ENCODE assay signal across 8 cellular contexts in genomic region chr11:45771194-45771941, GRCh38. TPM values are rescaled to one million over a fixed set of nuclear protein-coding genes. Genes with fewer than 3 reads are reported as not detected.
A peak's percentile ranks its signal among the peaks of the same experiment; 100 is the strongest.
DNase-seq lines count a peak whose midpoint lies in the region; ATAC-seq and TF ChIP-seq lines count a peak whose summit lies in the region.

No MANE protein-coding gene starts in this region.

- ATAC-seq in HG02938 (IDR thresholded peaks at IDR 0.05; ENCODE audit: unreplicated experiment) = peak; percentile 64
- ATAC-seq in activated CD4-positive, CD25-positive, alpha-beta regulatory T cell treated with anti-CD3 and anti-CD28 coated beads, Interleukin-2, amount 50 U/mL, for 24 hours = peak; percentile 73 to 77
- peak; percentile 85 for ATAC-seq in left colon

- peak; percentile 92 for TF ChIP-seq CTCF in choroid plexus epithelial cell (conservative IDR thresholded peaks at IDR 0.05; ENCODE audit: low read depth, low read length)

- peak; percentile 36 to 61 for DNase-seq in NCI-H524 (lab: John Stamatoyannopoulos, UW)
- DNase-seq in NCI-H524 treated with DMSO at 0.1 percent for 48 hours (lab: John Stamatoyannopoulos, UW) = no peak
- peak; percentile 71 for DNase-seq in NCI-H2029 treated with DMSO at 0.1 percent for 48 hours (lab: John Stamatoyannopoulos, UW)
- DNase-seq in choroid plexus epithelial cell (ENCODE audit: low read depth) = peak; percentile 65
- peak; percentile 37 to 79 for DNase-seq in left colon
- DNase-seq in stimulated activated CD4-positive, alpha-beta T cell treated with anti-CD3 and anti-CD28 coated beads, Interleukin-1b, Interleukin-23, amount 100 ng/mL, for 4 hours (ENCODE audit: low read depth in 2 of 2) = peak; percentile 65

- H3K4me3 ChIP-seq in choroid plexus epithelial cell (ENCODE audit: low read depth, low read length) = peak overlapping the region; percentile 56

- intact Hi-C loops in left colon (cut with DNase I, micrococcal nuclease) = loop anchor here in 1 of 2 donors (5.0 kb wide), 1 partner anchor 429 kb away; no protein-coding TSS in a partner anchor

RNA-seq across cellular contexts. Expression of gene SLC35C1, which starts 33.6 kb away (rescaled TPM):
- 10 to 100 TPM; 48.6 to 56.8 TPM for total RNA-seq in left colon
